Comparison of ENCODE assay signal across 12 cellular contexts in genomic region chr9:123225995-123226394, GRCh38. TPM values are rescaled to one million over a fixed set of nuclear protein-coding genes. Genes with fewer than 3 reads are reported as not detected.
DNase-seq lines count a peak whose midpoint lies in the region; ATAC-seq, FAIRE-seq and TF ChIP-seq lines count a peak whose summit lies in the region.
"Had no signal": no experiment of that assay in that cellular context is flagged by ENCODE, and none has a peak within 500 bp of the region (broad histone marks: within the 10 kb centered on the region; RNA-seq: fewer than 3 reads in every experiment).

No MANE protein-coding gene starts in this region.

- H3K4me1 Mint-ChIP-seq in activated naive CD4-positive, alpha-beta T cell treated with anti-CD3 and anti-CD28 coated beads, Interleukin-2, amount 10 ng/mL, durations not matched to agents 7 days and 5 days = peaks cover 17% of the 10 kb centered on the region
- peaks cover 8% of the 10 kb centered on the region for H3K4me1 Mint-ChIP-seq in astrocyte (ENCODE audit: low read depth, unreplicated experiment)
- H3K4me1 Mint-ChIP-seq in stimulated activated naive B cell treated with anti-CD40 and anti-IgM and Interleukin-4, amounts not matched to agents 10 μg/mL and 1 μg/mL and 100 μg/mL, for 72 hours = peaks cover 28 to 55% of the 10 kb centered on the region in 2 donors

- no peaks in the 10 kb centered on the region for H3K9me3 Mint-ChIP-seq in activated naive CD4-positive, alpha-beta T cell treated with anti-CD3 and anti-CD28 coated beads, Interleukin-2, amount 10 ng/mL, durations not matched to agents 7 days and 5 days
- no peaks in the 10 kb centered on the region for H3K9me3 Mint-ChIP-seq in astrocyte (ENCODE audit: unreplicated experiment)
- no peaks in the 10 kb centered on the region for H3K9me3 Mint-ChIP-seq in stimulated activated naive B cell treated with anti-CD40 and anti-IgM and Interleukin-4, amounts not matched to agents 10 μg/mL and 1 μg/mL and 100 μg/mL, for 72 hours
- H3K9me3 Mint-ChIP-seq: natural killer cell had no signal

- H3K4me1 ChIP-seq in OCI-LY3 (ENCODE audit: low read length) (peaks cover 19% of the 10 kb centered on the region), astrocyte (ENCODE audit: insufficient read depth, low read length) (no peaks in the 10 kb centered on the region)
- H3K4me1 ChIP-seq: SJSA1 had no signal

- H3K36me3 Mint-ChIP-seq in activated naive CD4-positive, alpha-beta T cell treated with anti-CD3 and anti-CD28 coated beads, Interleukin-2, amount 10 ng/mL, durations not matched to agents 7 days and 5 days = peaks cover 2% of the 10 kb centered on the region
- H3K36me3 Mint-ChIP-seq in astrocyte (ENCODE audit: low read depth, unreplicated experiment) = no peaks in the 10 kb centered on the region
- peaks cover 16 to 30% of the 10 kb centered on the region in 2 donors for H3K36me3 Mint-ChIP-seq in stimulated activated naive B cell treated with anti-CD40 and anti-IgM and Interleukin-4, amounts not matched to agents 10 μg/mL and 1 μg/mL and 100 μg/mL, for 72 hours
- H3K36me3 Mint-ChIP-seq: natural killer cell had no signal

- H2AFZ ChIP-seq in OCI-LY3 (ENCODE audit: low read depth, low read length) (no peak overlapping the region), astrocyte (ENCODE audit: low read depth, low read length) (no peak overlapping the region)

- no peaks in the 10 kb centered on the region for H3K27me3 Mint-ChIP-seq in activated naive CD4-positive, alpha-beta T cell treated with anti-CD3 and anti-CD28 coated beads, Interleukin-2, amount 10 ng/mL, durations not matched to agents 7 days and 5 days
- H3K27me3 Mint-ChIP-seq in astrocyte (ENCODE audit: low read depth, unreplicated experiment) = no peaks in the 10 kb centered on the region
- H3K27me3 Mint-ChIP-seq in stimulated activated naive B cell treated with anti-CD40 and anti-IgM and Interleukin-4, amounts not matched to agents 10 μg/mL and 1 μg/mL and 100 μg/mL, for 72 hours = no peaks in the 10 kb centered on the region

- H3K4me3 Mint-ChIP-seq in activated naive CD4-positive, alpha-beta T cell treated with anti-CD3 and anti-CD28 coated beads, Interleukin-2, amount 10 ng/mL, durations not matched to agents 7 days and 5 days = no peak overlapping the region
- H3K4me3 Mint-ChIP-seq in astrocyte (ENCODE audit: unreplicated experiment) = peak overlapping the region; percentile 31
- H3K4me3 Mint-ChIP-seq in stimulated activated naive B cell treated with anti-CD40 and anti-IgM and Interleukin-4, amounts not matched to agents 10 μg/mL and 1 μg/mL and 100 μg/mL, for 72 hours = peak overlapping the region in 1 of 2 donors; percentile 7
- H3K4me3 Mint-ChIP-seq: natural killer cell had no signal

- H3K4me3 ChIP-seq in OCI-LY3 (ENCODE audit: low read length) (peak overlapping the region; percentile 8; the same call in 1 of the 2 replicates), astrocyte (ENCODE audit: insufficient read depth, low read depth, low read length) (no peak overlapping the region)
- H3K4me3 ChIP-seq: SJSA1 had no signal

- H3K9ac ChIP-seq in OCI-LY3 (ENCODE audit: low read length) (0 out of 2 replicates have a peak overlapping the region, but pooled peaks have one; percentile 8), astrocyte (ENCODE audit: low read length) (no peak overlapping the region)

- H4K20me1 ChIP-seq in OCI-LY3 (ENCODE audit: insufficient read depth, low read length) (peaks cover 8% of the 10 kb centered on the region; the same call in 1 of the 2 replicates), astrocyte (ENCODE audit: insufficient read depth, low read length) (no peaks in the 10 kb centered on the region)

- H3K27me3 ChIP-seq in OCI-LY3 (ENCODE audit: low read depth, low read length) = no peaks in the 10 kb centered on the region
- no peaks in the 10 kb centered on the region for H3K27me3 ChIP-seq in astrocyte (ENCODE audit: insufficient read depth, low read length)
- H3K27me3 ChIP-seq: SJSA1 had no signal

- no peak for DNase-seq in activated naive CD4-positive, alpha-beta T cell treated with anti-CD3 and anti-CD28 coated beads, Interleukin-2, amount 10 ng/mL, durations not matched to agents 7 days and 5 days
- DNase-seq in activated naive CD4-positive, alpha-beta T cell (lab: John Stamatoyannopoulos, UW) = no peak
- peak; percentile 49 for DNase-seq in astrocyte (ENCODE audit: low read depth)
- no peak for DNase-seq in stimulated activated naive B cell treated with anti-CD40 and anti-IgM and Interleukin-4, amounts not matched to agents 10 μg/mL and 1 μg/mL and 100 μg/mL, for 72 hours
- no peak for DNase-seq in stimulated activated naive CD4-positive, alpha-beta T cell (lab: John Stamatoyannopoulos, UW)
- DNase-seq in NCI-H748 treated with DMSO at 0.1 percent for 48 hours (lab: John Stamatoyannopoulos, UW) = no peak
- DNase-seq in SIG-M5 treated with dmso at 0.1 percent for 504 hours (lab: John Stamatoyannopoulos, UW; ENCODE audit: unreplicated experiment) = no peak
- DNase-seq: natural killer cell, NCI-H187, right cardiac atrium had no signal

- ATAC-seq in stimulated activated naive B cell treated with anti-CD40 and anti-IgM and Interleukin-4, amounts not matched to agents 10 μg/mL and 1 μg/mL and 100 μg/mL, for 72 hours (replicated peaks) = no peak

- H3K36me3 ChIP-seq in OCI-LY3 (replicated peaks; ENCODE audit: low read depth, low read length) (no peaks in the 10 kb centered on the region), astrocyte (ENCODE audit: insufficient read depth, low read length) (no peaks in the 10 kb centered on the region)
- H3K36me3 ChIP-seq: SJSA1 had no signal

- FAIRE-seq in astrocyte (lab: Jason Lieb, UNC) = no peak

- H3K4me2 ChIP-seq in OCI-LY3 (ENCODE audit: low read length) (peak overlapping the region; percentile 64; the same call in 1 of the 2 replicates), astrocyte (ENCODE audit: low read length) (peak overlapping the region; percentile 18)

- H3K27ac ChIP-seq in OCI-LY3 (ENCODE audit: low read length) (no peak overlapping the region), astrocyte (ENCODE audit: low read depth, low read length) (no peak overlapping the region)
- H3K27ac ChIP-seq: SJSA1 had no signal

- H3K27ac Mint-ChIP-seq in activated naive CD4-positive, alpha-beta T cell treated with anti-CD3 and anti-CD28 coated beads, Interleukin-2, amount 10 ng/mL, durations not matched to agents 7 days and 5 days = peak overlapping the region; percentile 46
- H3K27ac Mint-ChIP-seq in astrocyte (ENCODE audit: unreplicated experiment) = peak overlapping the region; percentile 23
- peak overlapping the region; percentile 68 for H3K27ac Mint-ChIP-seq in stimulated activated naive B cell treated with anti-CD40 and anti-IgM and Interleukin-4, amounts not matched to agents 10 μg/mL and 1 μg/mL and 100 μg/mL, for 72 hours

- H3K79me2 ChIP-seq in OCI-LY3 (ENCODE audit: low read length) (no peaks in the 10 kb centered on the region), astrocyte (ENCODE audit: insufficient read depth, low read length) (no peaks in the 10 kb centered on the region)

- no peak for TF ChIP-seq CTCF in OCI-LY3 (IDR thresholded peaks at IDR 0.05; ENCODE audit: low read depth, low read length)
- TF ChIP-seq CTCF in astrocyte (IDR thresholded peaks at IDR 0.05; ENCODE audit: insufficient read depth, low read depth, low read length) = no peak

- CTCF ChIA-PET in activated naive CD4-positive, alpha-beta T cell treated with anti-CD3 and anti-CD28 coated beads, Interleukin-2, amount 10 ng/mL, durations not matched to agents 7 days and 5 days (lab: Charles Lee) = interaction anchor here (0.6 to 1.4 kb wide), 8 partner anchors 8 to 144 kb away, joined by 3 to 6 read pairs (median 4); no protein-coding TSS in a partner anchor

- H3K9me3 ChIP-seq in OCI-LY3 (ENCODE audit: insufficient read depth, low read length) (no peaks in the 10 kb centered on the region), astrocyte (ENCODE audit: insufficient read depth, low read depth, low read length) (no peaks in the 10 kb centered on the region)
- H3K9me3 ChIP-seq: SJSA1 had no signal

RNA-seq across cellular contexts. Expression of gene STRBP, which starts 42.4 kb away (rescaled TPM):
- total RNA-seq in astrocyte = 11.4 and 13.1 TPM in 2 replicates
